ENCODE assay signal across 8 cellular contexts in genomic region chr21:17925000-17925610, GRCh38.
DNase-seq lines count a peak whose midpoint lies in the region; ATAC-seq and TF ChIP-seq lines count a peak whose summit lies in the region.

No MANE protein-coding gene starts in this region.

- intact Hi-C loops in naive thymus-derived CD4-positive, alpha-beta T cell (cut with micrococcal nuclease), result loop anchor here (1.0 to 10.0 kb wide), 3 partner anchors 246 to 540 kb away; no protein-coding TSS in a partner anchor

- no peak overlapping the region for H3K27ac ChIP-seq in naive thymus-derived CD4-positive, alpha-beta T cell (ENCODE audit: low read depth, low read length)
- H3K27ac ChIP-seq in upper lobe of left lung, result no peak overlapping the region

- no peaks in the 10 kb centered on the region for H3K27me3 ChIP-seq in naive thymus-derived CD4-positive, alpha-beta T cell (ENCODE audit: control insufficient read depth in 2 of 2, insufficient read depth in 2 of 2, low read length in 2 of 2)
- H3K27me3 ChIP-seq in upper lobe of left lung, result no peaks in the 10 kb centered on the region

- H3K27ac Mint-ChIP-seq in naive thymus-derived CD4-positive, alpha-beta T cell, result no peak overlapping the region

- DNase-seq in DMS 273 treated with DMSO at 0.1 percent for 48 hours (lab: John Stamatoyannopoulos, UW) (peak; percentile 38), NCI-H510A (lab: John Stamatoyannopoulos, UW) (peak; percentile 9), erythroblast (lab: John Stamatoyannopoulos, UW) (peak; percentile 57 to 72), upper lobe of left lung (peak in 1 of 2 donors; percentile 40)
- DNase-seq in activated CD4-positive, alpha-beta T cell treated with anti-CD3 and anti-CD28 coated beads, Interleukin-2, amount 50 U/mL, for 4 hours, result peak; percentile 24 to 31
- DNase-seq in naive thymus-derived CD4-positive, alpha-beta T cell, result peak in 8 of 9 donors; percentile 9 to 54 (median 36)

- H3K27me3 Mint-ChIP-seq in naive thymus-derived CD4-positive, alpha-beta T cell, result peaks cover 0 to 17% (median 5%) of the 10 kb centered on the region in 5 donors

- no peak overlapping the region for H3K4me3 ChIP-seq in naive thymus-derived CD4-positive, alpha-beta T cell (ENCODE audit: low read length)
- no peak overlapping the region for H3K4me3 ChIP-seq in upper lobe of left lung

- no peak for TF ChIP-seq EP300 in upper lobe of left lung (IDR thresholded peaks at IDR 0.05)

- H3K36me3 ChIP-seq in naive thymus-derived CD4-positive, alpha-beta T cell (ENCODE audit: control insufficient read depth in 2 of 3, insufficient read depth in 3 of 3, low read length in 3 of 3), result no peaks in the 10 kb centered on the region
- H3K36me3 ChIP-seq in upper lobe of left lung, result no peaks in the 10 kb centered on the region

- WGBS in upper lobe of left lung, 2 donors, result 0 to 4% methylated on average over 3 of the region's 3 CpGs

- H3K9me3 Mint-ChIP-seq in naive thymus-derived CD4-positive, alpha-beta T cell, result peaks cover 0 to 18% (median 4%) of the 10 kb centered on the region in 11 donors

- peaks cover 0 to 3% (median 0%) of the 10 kb centered on the region in 7 donors for H3K4me1 Mint-ChIP-seq in naive thymus-derived CD4-positive, alpha-beta T cell

- no peaks in the 10 kb centered on the region for H3K9me3 ChIP-seq in naive thymus-derived CD4-positive, alpha-beta T cell (ENCODE audit: control insufficient read depth in 2 of 3, low read length in 3 of 3)
- peaks cover 0 to 4% (median 0%) of the 10 kb centered on the region in 4 donors for H3K9me3 ChIP-seq in upper lobe of left lung

- no peak for TF ChIP-seq POLR2A in erythroblast (IDR thresholded peaks at IDR 0.05; ENCODE audit: low read length)
- no peak for TF ChIP-seq POLR2A in upper lobe of left lung (IDR thresholded peaks at IDR 0.05)

- POLR2A ChIA-PET in naive thymus-derived CD4-positive, alpha-beta T cell (lab: Charles Lee), result no interaction called here

- H3K4me1 ChIP-seq in naive thymus-derived CD4-positive, alpha-beta T cell (ENCODE audit: control insufficient read depth in 2 of 2, insufficient read depth in 2 of 2, low read length in 2 of 2), result no peaks in the 10 kb centered on the region
- H3K4me1 ChIP-seq in upper lobe of left lung, result peaks cover 0 to 5% (median 0%) of the 10 kb centered on the region in 4 donors

- H3K4me3 Mint-ChIP-seq in naive thymus-derived CD4-positive, alpha-beta T cell, result no peak overlapping the region

- peak; percentile 64 to 85 (median 66) for TF ChIP-seq CTCF in upper lobe of left lung (IDR thresholded peaks at IDR 0.05)

- ATAC-seq in GM19452 (IDR thresholded peaks at IDR 0.05; ENCODE audit: unreplicated experiment) (peak; percentile 86), HG03432 (IDR thresholded peaks at IDR 0.05; ENCODE audit: unreplicated experiment) (peak; percentile 97), upper lobe of left lung (ENCODE audit: low FRiP score in 2 of 2) (peak; percentile 87 to 92)
- ATAC-seq in naive thymus-derived CD4-positive, alpha-beta T cell, result peak; percentile 96

- CTCF ChIA-PET in naive thymus-derived CD4-positive, alpha-beta T cell (lab: Charles Lee), result interaction anchor here (0.7 to 2.7 kb wide), 8 partner anchors 8 to 539 kb away, joined by 3 to 14 read pairs (median 3); no protein-coding TSS in a partner anchor

- H3K36me3 Mint-ChIP-seq in naive thymus-derived CD4-positive, alpha-beta T cell, result peaks cover 0 to 11% (median 3%) of the 10 kb centered on the region in 5 donors
